ENCODE assay signal across 9 cellular contexts in the genomic region with DNA sequence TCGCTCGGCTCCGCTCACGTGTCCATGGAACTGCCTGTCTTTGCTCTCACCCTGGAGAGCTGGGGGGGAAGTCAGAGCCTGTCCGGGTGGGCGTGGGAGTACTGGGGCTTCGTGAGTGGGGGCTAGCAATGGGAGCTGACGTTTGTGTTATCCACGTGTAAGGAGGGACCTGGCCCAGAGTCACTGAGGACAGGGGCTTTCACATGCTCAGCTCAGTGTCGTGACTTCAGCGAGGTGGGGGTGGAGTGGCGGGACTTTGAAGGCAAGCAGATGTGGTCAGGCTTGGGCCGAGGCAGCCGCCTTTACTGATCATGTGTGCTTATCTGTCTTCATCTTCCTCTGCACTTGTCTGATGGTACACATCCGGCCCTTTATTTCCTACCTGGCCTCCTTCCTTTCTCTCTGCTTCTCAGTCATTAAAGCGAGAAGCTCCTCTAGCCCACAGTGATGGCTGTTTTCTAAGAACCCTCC.
DNase-seq lines count a peak whose midpoint lies in the region; ATAC-seq and TF ChIP-seq lines count a peak whose summit lies in the region.
"Had no signal": no experiment of that assay in that cellular context is flagged by ENCODE, and none has a peak within 500 bp of the region (broad histone marks: within the 10 kb centered on the region; RNA-seq: fewer than 3 reads in every experiment).

No MANE protein-coding gene starts in this region.

- peaks cover 0 to 11% (median 0%) of the 10 kb centered on the region in 11 donors for H3K9me3 Mint-ChIP-seq in naive thymus-derived CD4-positive, alpha-beta T cell
- H3K9me3 Mint-ChIP-seq in osteocyte (ENCODE audit: unreplicated experiment): no peaks in the 10 kb centered on the region

- POLR2A ChIA-PET in naive thymus-derived CD4-positive, alpha-beta T cell (lab: Charles Lee): interaction anchor here (0.6 to 20.6 kb wide), 9 partner anchors 9 to 126 kb away, joined by 3 to 363 read pairs (median 4); partner anchors contain the start of gene ZBTB16

- H3K4me3 ChIP-seq in naive thymus-derived CD4-positive, alpha-beta T cell (ENCODE audit: low read length): peak overlapping the region; percentile 13

- no peaks in the 10 kb centered on the region for H3K27me3 ChIP-seq in naive thymus-derived CD4-positive, alpha-beta T cell (ENCODE audit: control insufficient read depth in 2 of 2, insufficient read depth in 2 of 2, low read length in 2 of 2)

- peak; percentile 82 for ATAC-seq in naive thymus-derived CD4-positive, alpha-beta T cell
- peak; percentile 76 for ATAC-seq in stimulated activated naive CD8-positive, alpha-beta T cell treated with anti-CD3 and anti-CD28 coated beads, Interleukin-15, Interleukin-2, amounts not matched to agents 100 U/mL and 50 U/mL, for 24 hours
- ATAC-seq in HG02571 (IDR thresholded peaks at IDR 0.05; ENCODE audit: unreplicated experiment) (no peak), GM18873 (IDR thresholded peaks at IDR 0.05; ENCODE audit: low FRiP score, unreplicated experiment) (no peak)

- H3K4me1 Mint-ChIP-seq in naive thymus-derived CD4-positive, alpha-beta T cell: peaks cover 61 to 100% (median 90%) of the 10 kb centered on the region in 7 donors
- peaks cover 36% of the 10 kb centered on the region for H3K4me1 Mint-ChIP-seq in osteocyte (ENCODE audit: unreplicated experiment)

- peaks cover 52 to 64% of the 10 kb centered on the region in 2 donors for H3K4me1 ChIP-seq in naive thymus-derived CD4-positive, alpha-beta T cell (ENCODE audit: control insufficient read depth in 2 of 2, insufficient read depth in 2 of 2, low read length in 2 of 2)

- peak overlapping the region; percentile 60 to 81 (median 74) for H3K4me3 Mint-ChIP-seq in naive thymus-derived CD4-positive, alpha-beta T cell
- H3K4me3 Mint-ChIP-seq in osteocyte (ENCODE audit: unreplicated experiment): no peak overlapping the region

- H3K36me3 ChIP-seq in naive thymus-derived CD4-positive, alpha-beta T cell (ENCODE audit: control insufficient read depth in 2 of 3, insufficient read depth in 3 of 3, low read length in 3 of 3): no peaks in the 10 kb centered on the region

- peaks cover 0 to 30% (median 0%) of the 10 kb centered on the region in 5 donors for H3K36me3 Mint-ChIP-seq in naive thymus-derived CD4-positive, alpha-beta T cell
- peaks cover 12% of the 10 kb centered on the region for H3K36me3 Mint-ChIP-seq in osteocyte (ENCODE audit: unreplicated experiment)

- peak overlapping the region; percentile 79 to 98 (median 95) for H3K27ac Mint-ChIP-seq in naive thymus-derived CD4-positive, alpha-beta T cell
- no peak overlapping the region for H3K27ac Mint-ChIP-seq in osteocyte (ENCODE audit: unreplicated experiment)

- intact Hi-C loops in naive thymus-derived CD4-positive, alpha-beta T cell (cut with micrococcal nuclease): loop anchor here (1.0 to 10.0 kb wide), 8 partner anchors 10 to 308 kb away; partner anchors contain the start of genes USP28 (in 1 of the 2) and ZBTB16 (in 1 of the 2)

- DNase-seq in T-helper 9 cell: peak; percentile 42
- DNase-seq in activated gamma-delta T cell treated with anti-CD3 and anti-CD28 coated beads, Interleukin-2, amount 50 U/mL, for 16 hours (ENCODE audit: low read depth): peak; percentile 67
- peak; percentile 20 to 68 (median 53) for DNase-seq in naive thymus-derived CD4-positive, alpha-beta T cell
- peak; percentile 61 for DNase-seq in stimulated activated naive CD8-positive, alpha-beta T cell treated with anti-CD3 and anti-CD28 coated beads, Interleukin-15, Interleukin-2, amounts not matched to agents 100 U/mL and 50 U/mL, for 24 hours
- DNase-seq in osteocyte (ENCODE audit: extremely low spot score, unreplicated experiment): no peak
- no peak for DNase-seq in medulla oblongata (ENCODE audit: extremely low spot score)
- DNase-seq: NCI-H1105 had no signal

- peak overlapping the region; percentile 47 for H3K27ac ChIP-seq in naive thymus-derived CD4-positive, alpha-beta T cell (ENCODE audit: low read depth, low read length)

- TF ChIP-seq CTCF in osteocyte (IDR thresholded peaks at IDR 0.05): no peak

- H3K9me3 ChIP-seq in naive thymus-derived CD4-positive, alpha-beta T cell (ENCODE audit: control insufficient read depth in 2 of 3, low read length in 3 of 3): no peaks in the 10 kb centered on the region

- CTCF ChIA-PET in naive thymus-derived CD4-positive, alpha-beta T cell (lab: Charles Lee): interaction anchor here (0.9 to 7.4 kb wide), 8 partner anchors 8 to 148 kb away, joined by 3 to 68 read pairs (median 9); no protein-coding TSS in a partner anchor

- H3K27me3 Mint-ChIP-seq in naive thymus-derived CD4-positive, alpha-beta T cell: no peaks in the 10 kb centered on the region
- H3K27me3 Mint-ChIP-seq in osteocyte (ENCODE audit: unreplicated experiment): peaks cover 2% of the 10 kb centered on the region

Comparison
In these comparisons a context has a peak if more than half of its experiments do, and no peak if none do; other contexts are left out.
1. DNase-seq: peak in T-helper 9 cell (single experiment), activated gamma-delta T cell treated with anti-CD3 and anti-CD28 coated beads, Interleukin-2, amount 50 U/mL, for 16 hours (single experiment), naive thymus-derived CD4-positive, alpha-beta T cell (9 of 9) and stimulated activated naive CD8-positive, alpha-beta T cell treated with anti-CD3 and anti-CD28 coated beads, Interleukin-15, Interleukin-2, amounts not matched to agents 100 U/mL and 50 U/mL, for 24 hours (single experiment); none in osteocyte (single experiment) and medulla oblongata (single experiment).
2. ATAC-seq: peak in naive thymus-derived CD4-positive, alpha-beta T cell (single experiment) and stimulated activated naive CD8-positive, alpha-beta T cell treated with anti-CD3 and anti-CD28 coated beads, Interleukin-15, Interleukin-2, amounts not matched to agents 100 U/mL and 50 U/mL, for 24 hours (single experiment); none in HG02571 (single experiment) and GM18873 (single experiment).